29 cellular contexts compared by ENCODE assay signal in the genomic region with DNA sequence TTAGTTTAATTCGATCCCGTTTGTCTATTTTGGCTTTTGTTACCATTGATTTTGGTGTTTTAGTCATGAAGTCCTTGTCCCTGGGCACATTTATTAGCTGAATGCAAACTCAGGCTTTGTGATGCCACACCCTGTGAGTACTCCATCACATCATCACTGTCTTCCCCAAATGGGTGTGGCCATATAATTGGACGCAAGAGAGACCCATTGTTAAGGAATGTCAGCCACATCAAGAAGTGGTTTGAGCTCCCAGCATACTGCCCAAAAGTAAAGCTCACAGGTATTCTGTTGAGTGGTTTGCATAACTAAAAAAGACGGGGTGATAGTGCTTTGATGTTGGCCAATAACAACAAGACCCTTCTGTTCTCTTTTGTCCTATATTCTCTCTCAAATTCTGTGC.
"Had no signal": no experiment of that assay in that cellular context is flagged by ENCODE, and none has a peak within 500 bp of the region (broad histone marks: within the 10 kb centered on the region; RNA-seq: fewer than 3 reads in every experiment).

No MANE protein-coding gene starts in this region.

- H3K36me3 Mint-ChIP-seq: activated CD4-positive, alpha-beta memory T cell treated with anti-CD3 and anti-CD28 coated beads for 36 hours; activated CD8-positive, alpha-beta memory T cell treated with anti-CD3 and anti-CD28 coated beads, Interleukin-2, amount 10 ng/mL, durations not matched to agents 7 days and 5 days; brain had no signal

- H3K9me3 ChIP-seq: ascending aorta, breast epithelium, colonic mucosa, esophagus squamous epithelium had no signal

- H3K4me3 ChIP-seq: ascending aorta, breast epithelium, cardiac muscle cell, colonic mucosa, esophagus squamous epithelium had no signal

- DNase-seq: activated CD4-positive, alpha-beta memory T cell treated with anti-CD3 and anti-CD28 coated beads for 36 hours; activated CD4-positive, alpha-beta T cell treated with anti-CD3 and anti-CD28 coated beads for 36 hours; activated CD4-positive, alpha-beta T cell treated with anti-CD3 and anti-CD28 coated beads, Interleukin-2, amount 10 ng/mL, durations not matched to agents 24 days and 14 days; activated CD4-positive, CD25-positive, alpha-beta regulatory T cell; activated CD4-positive, CD25-positive, alpha-beta regulatory T cell treated with anti-CD3 and anti-CD28 coated beads, Interleukin-2, amount 50 U/mL, for 72 hours; activated CD8-positive, alpha-beta memory T cell treated with anti-CD3 and anti-CD28 coated beads, Interleukin-2, amount 10 ng/mL, durations not matched to agents 7 days and 5 days; activated CD8-positive, alpha-beta memory T cell treated with anti-CD3 and anti-CD28 coated beads, Interleukin-2, amount 50 U/mL, for 4 hours; activated CD8-positive, alpha-beta T cell treated with anti-CD3 and anti-CD28 coated beads, Interleukin-2, amount 10 ng/mL, durations not matched to agents 7 days and 5 days; activated effector memory CD4-positive, alpha-beta T cell treated with anti-CD3 and anti-CD28 coated beads, Interleukin-2, amount 50 U/mL, for 16 hours; activated naive CD4-positive, alpha-beta T cell treated with anti-CD3 and anti-CD28 coated beads for 36 hours; activated naive CD8-positive, alpha-beta T cell treated with anti-CD3 and anti-CD28 coated beads, Interleukin-2, amount 10 ng/mL, durations not matched to agents 7 days and 5 days; activated T-cell treated with anti-CD3 and anti-CD28 coated beads, Interleukin-2, amount 50 U/mL, for 1 hour; activated T-cell treated with anti-CD3 and anti-CD28 coated beads, Interleukin-2, amount 50 U/mL, for 48 hours; central memory CD4-positive, alpha-beta T cell; cerebellar nuclear complex; colonic mucosa; effector CD8-positive, alpha-beta T cell; esophagus squamous epithelium; foreskin fibroblast; head of caudate nucleus; hippocampal formation; T-helper 2 cell had no signal

- H3K27ac ChIP-seq: ascending aorta, breast epithelium, cardiac muscle cell, colonic mucosa, epithelial cell of prostate, esophagus squamous epithelium had no signal

- H3K4me1 Mint-ChIP-seq: brain had no signal

- H3K4me3 Mint-ChIP-seq: activated CD4-positive, alpha-beta memory T cell treated with anti-CD3 and anti-CD28 coated beads for 36 hours; activated CD4-positive, alpha-beta T cell treated with anti-CD3 and anti-CD28 coated beads for 36 hours; activated CD4-positive, alpha-beta T cell treated with anti-CD3 and anti-CD28 coated beads, Interleukin-2, amount 10 ng/mL, durations not matched to agents 24 days and 14 days; activated CD8-positive, alpha-beta memory T cell treated with anti-CD3 and anti-CD28 coated beads, Interleukin-2, amount 10 ng/mL, durations not matched to agents 7 days and 5 days; activated CD8-positive, alpha-beta T cell treated with anti-CD3 and anti-CD28 coated beads, Interleukin-2, amount 10 ng/mL, durations not matched to agents 7 days and 5 days; activated naive CD4-positive, alpha-beta T cell treated with anti-CD3 and anti-CD28 coated beads for 36 hours; activated naive CD8-positive, alpha-beta T cell treated with anti-CD3 and anti-CD28 coated beads, Interleukin-2, amount 10 ng/mL, durations not matched to agents 7 days and 5 days; activated T-helper 1 cell treated with anti-CD3 and anti-CD28 coated beads, Interleukin-12 subunit alpha, Interleukin-12 subunit beta, Interleukin-2, Interleukin-4 antibody, amounts not matched to agents 30 ng/mL and 10 ng/mL and 1 ng/mL, durations not matched to agents 14 hours and 24 hours and 36 hours; brain had no signal

- H3K4me1 ChIP-seq: ascending aorta, breast epithelium, colonic mucosa, esophagus squamous epithelium had no signal

- H3K27me3 ChIP-seq: ascending aorta, cardiac muscle cell, colonic mucosa had no signal

- H3K36me3 ChIP-seq: ascending aorta, breast epithelium, cardiac muscle cell, colonic mucosa, esophagus squamous epithelium had no signal

- H3K27ac Mint-ChIP-seq: activated CD4-positive, alpha-beta memory T cell treated with anti-CD3 and anti-CD28 coated beads for 36 hours; activated CD4-positive, alpha-beta T cell treated with anti-CD3 and anti-CD28 coated beads for 36 hours; activated CD4-positive, alpha-beta T cell treated with anti-CD3 and anti-CD28 coated beads, Interleukin-2, amount 10 ng/mL, durations not matched to agents 24 days and 14 days; activated CD8-positive, alpha-beta memory T cell treated with anti-CD3 and anti-CD28 coated beads, Interleukin-2, amount 10 ng/mL, durations not matched to agents 7 days and 5 days; activated CD8-positive, alpha-beta T cell treated with anti-CD3 and anti-CD28 coated beads, Interleukin-2, amount 10 ng/mL, durations not matched to agents 7 days and 5 days; activated naive CD4-positive, alpha-beta T cell treated with anti-CD3 and anti-CD28 coated beads for 36 hours; activated naive CD8-positive, alpha-beta T cell treated with anti-CD3 and anti-CD28 coated beads, Interleukin-2, amount 10 ng/mL, durations not matched to agents 7 days and 5 days; activated T-helper 1 cell treated with anti-CD3 and anti-CD28 coated beads, Interleukin-12 subunit alpha, Interleukin-12 subunit beta, Interleukin-2, Interleukin-4 antibody, amounts not matched to agents 30 ng/mL and 10 ng/mL and 1 ng/mL, durations not matched to agents 14 hours and 24 hours and 36 hours; activated T-helper 2 cell treated with anti-CD3 and anti-CD28 coated beads, Interferon-gamma antibody, Interleukin-2, Interleukin-4, amounts not matched to agents 10 μg/mL and 5 μg/mL and 100 μg/mL, durations not matched to agents 14 hours and 24 hours and 36 hours; brain had no signal

- H3K9me3 Mint-ChIP-seq: activated naive CD4-positive, alpha-beta T cell treated with anti-CD3 and anti-CD28 coated beads for 36 hours; activated T-helper 2 cell treated with anti-CD3 and anti-CD28 coated beads, Interferon-gamma antibody, Interleukin-2, Interleukin-4, amounts not matched to agents 10 μg/mL and 5 μg/mL and 100 μg/mL, durations not matched to agents 14 hours and 24 hours and 36 hours had no signal
